ENCODE assay signal across 8 cellular contexts in genomic region chr17:41966453-41967140, GRCh38.
A peak's percentile ranks its signal among the peaks of the same experiment; 100 is the strongest.
DNase-seq lines count a peak whose midpoint lies in the region; ATAC-seq lines count a peak whose summit lies in the region.

Gene CNP, plus strand, starts transcription at chr17:41966795. Its CDS starts 90 bp downstream, at chr17:41966885.

- H4K20me1 ChIP-seq in BLaER1: peaks cover 43% of the 10 kb centered on the region

- H3K36me3 Mint-ChIP-seq in memory B cell: peaks cover 2% of the 10 kb centered on the region

- H3K27ac Mint-ChIP-seq in memory B cell: peak within 1 kb of the TSS; percentile 88

- ATAC-seq in GM19397 (IDR thresholded peaks at IDR 0.05; ENCODE audit: unreplicated experiment) (peak; percentile 74), memory B cell (ENCODE audit: low read depth) (peak; percentile 89)

- H3K4me2 ChIP-seq in BLaER1: peak within 1 kb of the TSS; percentile 96

- peak within 1 kb of the TSS; percentile 87 for H3K4me3 Mint-ChIP-seq in memory B cell

- H3K4me3 ChIP-seq in BLaER1: peak within 1 kb of the TSS; percentile 92
- peak within 1 kb of the TSS; percentile 85 for H3K4me3 ChIP-seq in effector memory CD4-positive, alpha-beta T cell (ENCODE audit: insufficient read depth, low read depth, low read length, poor library complexity, severe bottlenecking)

- peaks cover 38% of the 10 kb centered on the region for H3K36me3 ChIP-seq in BLaER1
- H3K36me3 ChIP-seq in effector memory CD4-positive, alpha-beta T cell (ENCODE audit: control insufficient read depth, insufficient read depth, low read length): peaks cover 5% of the 10 kb centered on the region

- DNase-seq in HS-27A (ENCODE audit: low read depth): peak; percentile 22
- DNase-seq in NK-92 treated with Interleukin-12 subunit alpha and Interleukin-12 subunit beta, amount 100 ng/mL, for 24 hours (lab: John Stamatoyannopoulos, UW): peak; percentile 82
- peak; percentile 96 for DNase-seq in activated CD8-positive, alpha-beta memory T cell treated with anti-CD3 and anti-CD28 coated beads for 24 hours
- peak; percentile 84 to 85 (median 84) for DNase-seq in effector memory CD4-positive, alpha-beta T cell
- peak; percentile 87 to 88 for DNase-seq in memory B cell (ENCODE audit: low spot score in 2 of 2)
- DNase-seq in stimulated activated CD8-positive, alpha-beta memory T cell treated with anti-CD3 and anti-CD28 coated beads, Interleukin-12 subunit alpha, Interleukin-12 subunit beta, amount 100 ng/mL, for 1 hour (ENCODE audit: low read depth): peak; percentile 85

- peaks cover 23% of the 10 kb centered on the region for H3K4me1 Mint-ChIP-seq in memory B cell

- peak within 1 kb of the TSS; percentile 98 for H3K9ac ChIP-seq in BLaER1

- H3K4me1 ChIP-seq in BLaER1: peaks cover 81% of the 10 kb centered on the region
- peaks cover 22% of the 10 kb centered on the region for H3K4me1 ChIP-seq in effector memory CD4-positive, alpha-beta T cell (ENCODE audit: control insufficient read depth, insufficient read depth, low read length, poor library complexity, severe bottlenecking)

- no peaks in the 10 kb centered on the region for H3K27me3 ChIP-seq in BLaER1
- H3K27me3 ChIP-seq in effector memory CD4-positive, alpha-beta T cell (replicated peaks; ENCODE audit: control insufficient read depth, insufficient read depth, low read length, poor library complexity, severe bottlenecking): no peaks in the 10 kb centered on the region

- no peaks in the 10 kb centered on the region for H3K27me3 Mint-ChIP-seq in memory B cell

- no peaks in the 10 kb centered on the region for H3K9me3 Mint-ChIP-seq in memory B cell

- H3K27ac ChIP-seq in BLaER1: peak within 1 kb of the TSS; percentile 97
- peak within 1 kb of the TSS; percentile 75 for H3K27ac ChIP-seq in effector memory CD4-positive, alpha-beta T cell (ENCODE audit: insufficient read depth, low read length, poor library complexity, severe bottlenecking)

- H3K9me3 ChIP-seq in BLaER1: no peaks in the 10 kb centered on the region
- no peaks in the 10 kb centered on the region for H3K9me3 ChIP-seq in effector memory CD4-positive, alpha-beta T cell (ENCODE audit: control insufficient read depth, low read length)

Comparison
In these comparisons a context has a peak if more than half of its experiments do, and no peak if none do; other contexts are left out.
1. Peak in every context shown above with its lines: DNase-seq, ATAC-seq, H3K4me3 ChIP-seq and H3K27ac ChIP-seq.
2. DNase-seq: peak in every context shown above with its lines; median percentile 96 in activated CD8-positive, alpha-beta memory T cell treated with anti-CD3 and anti-CD28 coated beads for 24 hours; 88 in memory B cell; 85 in stimulated activated CD8-positive, alpha-beta memory T cell treated with anti-CD3 and anti-CD28 coated beads, Interleukin-12 subunit alpha, Interleukin-12 subunit beta, amount 100 ng/mL, for 1 hour; 84 in effector memory CD4-positive, alpha-beta T cell; 82 in NK-92 treated with Interleukin-12 subunit alpha and Interleukin-12 subunit beta, amount 100 ng/mL, for 24 hours; 22 in HS-27A.